In genomic region chr15:83108266-83109219, GRCh38 we compare ENCODE assay signal across 8 cellular contexts.
DNase-seq lines count a peak whose midpoint lies in the region; ATAC-seq and TF ChIP-seq lines count a peak whose summit lies in the region.

No MANE protein-coding gene starts in this region.

- H3K27me3 Mint-ChIP-seq in T-helper 1 cell treated with Interleukin-12 subunit alpha and Interleukin-12 subunit beta and Interleukin-4 antibody, amounts not matched to agents 30 μg/mL and 1 μg/mL, for 36 hours (ENCODE audit: low read depth), result peaks cover 24% of the 10 kb centered on the region

- H3K36me3 Mint-ChIP-seq in T-helper 1 cell treated with Interleukin-12 subunit alpha and Interleukin-12 subunit beta and Interleukin-4 antibody, amounts not matched to agents 30 μg/mL and 1 μg/mL, for 36 hours (ENCODE audit: low read depth), result peaks cover 29% of the 10 kb centered on the region

- H3K4me3 ChIP-seq in fibroblast of pulmonary artery (replicated peaks; ENCODE audit: low read depth, low read length), result peak overlapping the region; percentile 59

- DNase-seq in C1 segment of cervical spinal cord (lab: John Stamatoyannopoulos, UW) (peak in 8 of 14 donors; percentile 8 to 64 (median 57)), fibroblast of pulmonary artery (ENCODE audit: low read depth) (peak; percentile 86), nucleus accumbens (lab: John Stamatoyannopoulos, UW) (peak in 33 of 56 donors; percentile 6 to 57 (median 25)), AG08396 (ENCODE audit: low spot score) (no peak), COLO829 (ENCODE audit: low spot score) (no peak)

- H3K4me3 Mint-ChIP-seq in T-helper 1 cell treated with Interleukin-12 subunit alpha and Interleukin-12 subunit beta and Interleukin-4 antibody, amounts not matched to agents 30 μg/mL and 1 μg/mL, for 36 hours, result peak overlapping the region; percentile 95

- H3K27ac Mint-ChIP-seq in T-helper 1 cell treated with Interleukin-12 subunit alpha and Interleukin-12 subunit beta and Interleukin-4 antibody, amounts not matched to agents 30 μg/mL and 1 μg/mL, for 36 hours, result peak overlapping the region; percentile 92

- peaks cover 42% of the 10 kb centered on the region for H3K4me1 Mint-ChIP-seq in T-helper 1 cell treated with Interleukin-12 subunit alpha and Interleukin-12 subunit beta and Interleukin-4 antibody, amounts not matched to agents 30 μg/mL and 1 μg/mL, for 36 hours (ENCODE audit: low read depth)

- no peak for TF ChIP-seq CTCF in fibroblast of pulmonary artery (IDR thresholded peaks at IDR 0.05; ENCODE audit: low read length, missing control alignments)

- peak; percentile 50 for ATAC-seq in GM18873 (IDR thresholded peaks at IDR 0.05; ENCODE audit: low FRiP score, unreplicated experiment)
- ATAC-seq in HG03280 (IDR thresholded peaks at IDR 0.05; ENCODE audit: unreplicated experiment), result peak; percentile 53

- no peaks in the 10 kb centered on the region for H3K9me3 Mint-ChIP-seq in T-helper 1 cell treated with Interleukin-12 subunit alpha and Interleukin-12 subunit beta and Interleukin-4 antibody, amounts not matched to agents 30 μg/mL and 1 μg/mL, for 36 hours

Comparison
In these comparisons a context has a peak if more than half of its experiments do, and no peak if none do; other contexts are left out.
1. DNase-seq: peak in C1 segment of cervical spinal cord (8 of 14), fibroblast of pulmonary artery (single experiment) and nucleus accumbens (33 of 56); none in AG08396 (single experiment) and COLO829 (single experiment).